ENCODE assay signal across 9 cellular contexts in the genomic region with DNA sequence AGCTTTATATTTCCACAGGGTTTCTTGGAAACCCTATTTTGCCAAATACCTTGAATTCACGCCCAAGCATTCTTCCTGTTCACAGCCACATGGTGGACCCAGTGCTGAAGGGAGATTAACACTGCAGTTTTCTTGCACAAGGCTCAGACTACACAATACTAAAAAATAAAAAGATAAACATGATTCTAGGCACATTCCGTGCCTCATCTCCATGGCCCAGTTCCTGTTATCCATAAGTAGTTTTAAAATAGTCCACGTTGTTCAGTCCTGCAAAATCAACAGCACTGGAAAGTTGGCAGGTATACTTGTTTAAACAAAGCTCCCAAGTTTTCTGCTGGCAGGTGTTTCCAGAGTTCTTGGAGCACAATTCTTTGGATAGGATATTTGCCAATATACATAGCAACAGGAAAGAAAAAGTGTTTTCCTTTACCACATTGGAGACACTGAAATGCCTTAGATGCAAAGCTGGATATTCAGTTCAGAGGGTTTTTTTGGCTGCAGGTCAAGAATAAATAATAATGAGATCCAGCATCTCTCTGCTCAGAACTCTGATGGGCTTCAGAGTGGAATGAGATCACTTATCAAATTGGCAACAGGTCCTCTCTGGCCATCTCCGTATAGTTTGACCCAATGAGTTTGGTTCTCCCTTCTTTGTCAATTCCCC.
DNase-seq lines count a peak whose midpoint lies in the region; ATAC-seq and TF ChIP-seq lines count a peak whose summit lies in the region.
"Had no signal": no experiment of that assay in that cellular context is flagged by ENCODE, and none has a peak within 500 bp of the region (broad histone marks: within the 10 kb centered on the region; RNA-seq: fewer than 3 reads in every experiment).

No MANE protein-coding gene starts in this region.

- DNase-seq in HCT116 (ENCODE audit: low read depth, low spot score) (no peak), cardiac muscle cell (ENCODE audit: low read depth in 1 of 2, low spot score in 1 of 2) (peak in 1 of 2 donors; percentile 93), retinal pigment epithelial cell (ENCODE audit: low read depth) (peak; percentile 49), SK-N-DZ (ENCODE audit: low spot score) (no peak), RKO (ENCODE audit: low spot score) (no peak), iPS-NIHi11 (ENCODE audit: low spot score) (no peak)
- DNase-seq: NCI-H2107 had no signal

- H3K9me3 ChIP-seq in HCT116 (ENCODE audit: control insufficient read depth in 1 of 2, insufficient read depth in 1 of 2, low read depth in 1 of 2, low read length in 2 of 2) (no peaks in the 10 kb centered on the region), cardiac muscle cell (ENCODE audit: low read depth) (no peaks in the 10 kb centered on the region)

- no peak overlapping the region for H3K4me2 ChIP-seq in HCT116 (ENCODE audit: low read length)

- H3K9ac ChIP-seq in HCT116 (ENCODE audit: low read length): no peak overlapping the region

- H3K79me2 ChIP-seq in HCT116 (ENCODE audit: insufficient read depth, low read length): no peaks in the 10 kb centered on the region

- POLR2A ChIA-PET in HCT116 (lab: Charles Lee): no interaction called here

- H4K20me1 ChIP-seq in HCT116 (ENCODE audit: insufficient read depth): no peaks in the 10 kb centered on the region

- H3K9me2 ChIP-seq in HCT116 (ENCODE audit: insufficient read depth): no peaks in the 10 kb centered on the region

- ATAC-seq in HCT116 (no peak), HG02798 (IDR thresholded peaks at IDR 0.05; ENCODE audit: poor library complexity, unreplicated experiment) (no peak)

- intact Hi-C loops in HCT116 (cut with micrococcal nuclease): no loop called here

- TF ChIP-seq CTCF in HCT116 (IDR thresholded peaks at IDR 0.05 in 2 of 3, conservative IDR thresholded peaks at IDR 0.05 in 1 of 3; ENCODE audit: borderline replicate concordance in 1 of 3, insufficient read depth in 1 of 3, low read depth in 2 of 3, low read length in 2 of 3) (no peak), VCaP (conservative IDR thresholded peaks at IDR 0.05) (peak; percentile 67), cardiac muscle cell (IDR thresholded peaks at IDR 0.05; ENCODE audit: low read depth, low read length) (peak; percentile 41), retinal pigment epithelial cell (conservative IDR thresholded peaks at IDR 0.05; ENCODE audit: low read depth, low read length) (no peak)

- CTCF ChIA-PET in HCT116 (lab: Charles Lee): no interaction called here

- TF ChIP-seq POLR2A in HCT116 (IDR thresholded peaks at IDR 0.05; ENCODE audit: borderline replicate concordance, extremely low read depth, insufficient read depth, insufficient read length): no peak

- H3K27me3 ChIP-seq in HCT116 (ENCODE audit: insufficient read depth, low read length) (no peaks in the 10 kb centered on the region), cardiac muscle cell (peaks cover 3% of the 10 kb centered on the region)

- no peak for TF ChIP-seq RAD21 in HCT116 (IDR thresholded peaks at IDR 0.05; ENCODE audit: low read depth)

- BruUV-seq in HCT116 (replicated peaks; lab: Mats Ljungman, UMichigan): no TSS peak

- H3K4me1 ChIP-seq in HCT116 (ENCODE audit: control insufficient read depth in 1 of 2, insufficient read depth in 2 of 2, low read length in 2 of 2): no peaks in the 10 kb centered on the region
- H3K4me1 ChIP-seq in cardiac muscle cell (ENCODE audit: low read depth): no peaks in the 10 kb centered on the region

- H3K27ac ChIP-seq in HCT116 (ENCODE audit: low read depth, low read length) (no peak overlapping the region), VCaP (peak overlapping the region; percentile 69), cardiac muscle cell (no peak overlapping the region)

- H2AFZ ChIP-seq in HCT116 (ENCODE audit: low read depth, low read length, poor library complexity, severe bottlenecking): peak overlapping the region; percentile 31

- H3K4me3 ChIP-seq in HCT116 (replicated peaks in 1 of 2; ENCODE audit: low read depth in 1 of 2, low read length in 2 of 2) (no peak overlapping the region), cardiac muscle cell (no peak overlapping the region), retinal pigment epithelial cell (ENCODE audit: low read length) (no peak overlapping the region)

- RAD21 ChIA-PET in HCT116 (lab: Charles Lee; ENCODE audit: low non-redundant PET in 1 of 2, low total read pairs in 2 of 2, uncharacterized antibody in 2 of 2, unreplicated experiment in 2 of 2): no interaction called here

- no peaks in the 10 kb centered on the region for H3K36me3 ChIP-seq in HCT116 (ENCODE audit: control insufficient read depth in 1 of 2, insufficient read depth in 2 of 2, low read length in 2 of 2)
- no peaks in the 10 kb centered on the region for H3K36me3 ChIP-seq in cardiac muscle cell

TF ChIP-seq in HCT116, 20 proteins besides CTCF, POLR2A, EP300 and RAD21:
- TF ChIP-seq, protein P1, sequence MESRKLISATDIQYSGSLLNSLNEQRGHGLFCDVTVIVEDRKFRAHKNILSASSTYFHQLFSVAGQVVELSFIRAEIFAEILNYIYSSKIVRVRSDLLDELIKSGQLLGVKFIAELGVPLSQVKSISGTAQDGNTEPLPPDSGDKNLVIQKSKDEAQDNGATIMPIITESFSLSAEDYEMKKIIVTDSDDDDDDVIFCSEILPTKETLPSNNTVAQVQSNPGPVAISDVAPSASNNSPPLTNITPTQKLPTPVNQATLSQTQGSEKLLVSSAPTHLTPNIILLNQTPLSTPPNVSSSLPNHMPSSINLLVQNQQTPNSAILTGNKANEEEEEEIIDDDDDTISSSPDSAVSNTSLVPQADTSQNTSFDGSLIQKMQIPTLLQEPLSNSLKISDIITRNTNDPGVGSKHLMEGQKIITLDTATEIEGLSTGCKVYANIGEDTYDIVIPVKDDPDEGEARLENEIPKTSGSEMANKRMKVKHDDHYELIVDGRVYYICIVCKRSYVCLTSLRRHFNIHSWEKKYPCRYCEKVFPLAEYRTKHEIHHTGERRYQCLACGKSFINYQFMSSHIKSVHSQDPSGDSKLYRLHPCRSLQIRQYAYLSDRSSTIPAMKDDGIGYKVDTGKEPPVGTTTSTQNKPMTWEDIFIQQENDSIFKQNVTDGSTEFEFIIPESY (IDR thresholded peaks at IDR 0.05; ENCODE audit: extremely low read depth, insufficient replicate concordance, low read length): no peak
- TF ChIP-seq POLR2AphosphoS5 (IDR thresholded peaks at IDR 0.05; ENCODE audit: low read depth, low read length) (no peak), YY1 (IDR thresholded peaks at IDR 0.05; ENCODE audit: extremely low read depth, insufficient replicate concordance, low read depth, low read length) (no peak)
TF ChIP-seq in HCT116: peak in this region for 0.

Comparison
In these comparisons a context has a peak if more than half of its experiments do, and no peak if none do; other contexts are left out.
1. CTCF ChIP-seq: peak in VCaP (single experiment) and cardiac muscle cell (single experiment); none in HCT116 (0 of 3) and retinal pigment epithelial cell (single experiment).